25 cellular contexts compared by ENCODE assay signal in the genomic region with DNA sequence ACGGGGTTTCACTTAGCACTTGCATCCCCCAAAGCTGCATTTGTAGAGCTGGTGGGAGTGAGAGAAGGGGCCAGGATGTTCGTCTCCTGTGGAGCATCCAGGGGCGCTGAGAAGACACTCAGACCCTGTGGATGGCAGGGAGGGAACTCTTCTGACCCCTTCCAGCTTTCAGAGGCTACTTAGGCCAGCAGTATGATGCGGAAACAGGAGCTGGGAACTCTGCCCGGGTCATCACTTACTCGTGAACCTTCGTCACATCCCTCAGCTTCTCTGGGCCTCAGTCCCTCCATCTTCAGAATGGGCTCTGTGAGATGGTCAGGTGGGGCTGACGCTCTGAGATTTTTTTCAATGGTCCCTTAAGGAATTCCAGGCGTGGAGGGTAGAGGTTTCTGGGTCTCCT.
A peak's percentile ranks its signal among the peaks of the same experiment; 100 is the strongest.
DNase-seq lines count a peak whose midpoint lies in the region; ATAC-seq, FAIRE-seq and TF ChIP-seq lines count a peak whose summit lies in the region.
"Had no signal": no experiment of that assay in that cellular context is flagged by ENCODE, and none has a peak within 500 bp of the region (broad histone marks: within the 10 kb centered on the region; RNA-seq: fewer than 3 reads in every experiment).

No MANE protein-coding gene starts in this region.

- no peak overlapping the region for H4K91ac ChIP-seq in neuronal stem cell (ENCODE audit: low read depth, low read length, poor library complexity)

- H3K9ac ChIP-seq in HepG2 (ENCODE audit: insufficient read depth, low read depth, low read length) (no peak overlapping the region), neuronal stem cell (ENCODE audit: low read depth, low read length, poor library complexity) (no peak overlapping the region)
- H3K9ac ChIP-seq: BLaER1 treated with 17β-estradiol and CSF1 and Interleukin-3, amounts not matched to agents 10 nM and 100 nM had no signal

- H4K20me1 ChIP-seq in HepG2 (ENCODE audit: insufficient read depth, low read length), result no peaks in the 10 kb centered on the region; the same call in 1 of the 2 replicates

- in situ Hi-C loops in HepG2 (cut with HindIII; ENCODE audit: extremely low pct_ligation_motif_present, low pct_unique_long_range_greater_than_20kb), result no loop called here

- H3K14ac ChIP-seq in neuronal stem cell (ENCODE audit: low read length), result no peak overlapping the region

- CTCF ChIA-PET in HepG2 (lab: Yijun Ruan, JAX; ENCODE audit: low intra/inter-chr PET ratio, low total read pairs), result no interaction called here
- CTCF ChIA-PET in activated naive CD4-positive, alpha-beta T cell treated with anti-CD3 and anti-CD28 coated beads, Interleukin-2, amount 10 ng/mL, durations not matched to agents 7 days and 5 days (lab: Charles Lee), result no interaction called here

- no peaks in the 10 kb centered on the region for H3K79me1 ChIP-seq in neuronal stem cell (ENCODE audit: low read depth, low read length)

- H2AFZ ChIP-seq in HepG2 (ENCODE audit: low read length), result no peak overlapping the region
- H2AFZ ChIP-seq in neuronal stem cell (ENCODE audit: low read length), result no peak overlapping the region
- H2AFZ ChIP-seq: GM23338 had no signal

- H3K4ac ChIP-seq in neuronal stem cell (ENCODE audit: low read length), result no peak overlapping the region

- H3K27ac ChIP-seq in right lobe of liver (no peak overlapping the region), HepG2 (ENCODE audit: extremely low read length, insufficient read depth, low read length) (no peak overlapping the region), neuronal stem cell (replicated peaks; ENCODE audit: low read length) (no peak overlapping the region), spleen (no peak overlapping the region)
- H3K27ac ChIP-seq: A549; BLaER1 treated with 17β-estradiol and CSF1 and Interleukin-3, amounts not matched to agents 10 nM and 100 nM had no signal

- no peaks in the 10 kb centered on the region for H3K9me3 ChIP-seq in right lobe of liver
- H3K9me3 ChIP-seq in HepG2 (ENCODE audit: low read length), result no peaks in the 10 kb centered on the region
- peaks cover 0 to 4% of the 10 kb centered on the region in 2 donors for H3K9me3 ChIP-seq in neuronal stem cell (replicated peaks in 1 of 2; ENCODE audit: control insufficient read depth in 2 of 2, insufficient read depth in 1 of 2, low read depth in 1 of 2, low read length in 2 of 2)
- H3K9me3 ChIP-seq in spleen, result no peaks in the 10 kb centered on the region
- H3K9me3 ChIP-seq: A549; BE2C; BLaER1 treated with 17β-estradiol and CSF1 and Interleukin-3, amounts not matched to agents 10 nM and 100 nM had no signal

- no peaks in the 10 kb centered on the region for H3K36me3 ChIP-seq in right lobe of liver
- H3K36me3 ChIP-seq in HepG2 (replicated peaks in 1 of 2; ENCODE audit: control insufficient read depth in 1 of 2, insufficient read depth in 2 of 2, low read length in 2 of 2), result no peaks in the 10 kb centered on the region
- H3K36me3 ChIP-seq in neuronal stem cell (replicated peaks in 1 of 2; ENCODE audit: control insufficient read depth in 2 of 2, insufficient read depth in 2 of 2, low read length in 2 of 2), result no peaks in the 10 kb centered on the region
- no peaks in the 10 kb centered on the region for H3K36me3 ChIP-seq in spleen
- H3K36me3 ChIP-seq: BE2C; BLaER1 treated with 17β-estradiol and CSF1 and Interleukin-3, amounts not matched to agents 10 nM and 100 nM had no signal

- DNase-seq in right lobe of liver (peak in 2 of 3 donors; percentile 4 to 5), HepG2 (ENCODE audit: low spot score) (no peak), neuronal stem cell (ENCODE audit: low spot score) (no peak), spleen (peak; percentile 54), NCI-H2081 (lab: John Stamatoyannopoulos, UW) (no peak)
- no peak for DNase-seq in activated naive CD4-positive, alpha-beta T cell treated with anti-CD3 and anti-CD28 coated beads, Interleukin-2, amount 10 ng/mL, durations not matched to agents 7 days and 5 days
- DNase-seq: 8988T; ACHN; AML-193; BE2C; CD4-positive, alpha-beta T cell; DMS 273 treated with DMSO at 0.1 percent for 48 hours; DMS79; EL; GDM1; H9 had no signal

- H3K27me3 Mint-ChIP-seq in activated naive CD4-positive, alpha-beta T cell treated with anti-CD3 and anti-CD28 coated beads, Interleukin-2, amount 10 ng/mL, durations not matched to agents 7 days and 5 days, result no peaks in the 10 kb centered on the region
- H3K27me3 Mint-ChIP-seq: CD4-positive, alpha-beta T cell had no signal

- no peaks in the 10 kb centered on the region for H3K4me1 Mint-ChIP-seq in activated naive CD4-positive, alpha-beta T cell treated with anti-CD3 and anti-CD28 coated beads, Interleukin-2, amount 10 ng/mL, durations not matched to agents 7 days and 5 days
- H3K4me1 Mint-ChIP-seq: CD14-positive monocyte; CD8-positive, alpha-beta memory T cell; GM23338 had no signal

- no peak for ATAC-seq in right lobe of liver
- ATAC-seq in HepG2, result no peak
- ATAC-seq: A549, GM12878, GM23338, HCT116 had no signal

- POLR2A ChIA-PET in HepG2 (lab: Yijun Ruan, JAX), result no interaction called here

- no peak overlapping the region for H2BK120ac ChIP-seq in neuronal stem cell (ENCODE audit: low read depth, low read length)

- H3K79me2 ChIP-seq in HepG2 (ENCODE audit: insufficient read depth, low read length), result no peaks in the 10 kb centered on the region

- H3K23ac ChIP-seq in neuronal stem cell (ENCODE audit: low read depth, low read length, poor library complexity), result no peak overlapping the region

- H3K18ac ChIP-seq in neuronal stem cell (ENCODE audit: low read length), result no peak overlapping the region

- H3K4me3 ChIP-seq in right lobe of liver, result no peak overlapping the region
- no peak overlapping the region for H3K4me3 ChIP-seq in HepG2 (replicated peaks in 1 of 3; ENCODE audit: insufficient read depth in 1 of 3, low read depth in 2 of 3, low read length in 3 of 3)
- H3K4me3 ChIP-seq in neuronal stem cell (ENCODE audit: low read length in 2 of 2), result no peak overlapping the region
- no peak overlapping the region for H3K4me3 ChIP-seq in spleen
- H3K4me3 ChIP-seq: A549; BLaER1 treated with 17β-estradiol and CSF1 and Interleukin-3, amounts not matched to agents 10 nM and 100 nM; GM12878; GM23338 had no signal

- H4K8ac ChIP-seq in neuronal stem cell (ENCODE audit: low read depth, low read length), result no peak overlapping the region

- no peak for TF ChIP-seq EP300 in HepG2 (IDR thresholded peaks at IDR 0.05; ENCODE audit: low read depth in 2 of 2, low read length in 2 of 2)
- TF ChIP-seq EP300 in HepG2 (CRISPR knock-in tag; IDR thresholded peaks at IDR 0.05; ENCODE audit: borderline replicate concordance), result no peak

- H3K27me3 ChIP-seq in right lobe of liver (no peaks in the 10 kb centered on the region), HepG2 (ENCODE audit: control insufficient read depth in 1 of 2, insufficient read depth in 2 of 2, low read length in 2 of 2) (peaks cover 21 to 90% of the 10 kb centered on the region in 2 experiments), neuronal stem cell (ENCODE audit: control insufficient read depth in 3 of 3, insufficient read depth in 3 of 3, low read depth in 1 of 3, low read length in 3 of 3) (peaks cover 0 to 7% (median 0%) of the 10 kb centered on the region in 3 experiments), spleen (replicated peaks in 1 of 7) (peaks cover 0 to 7% (median 0%) of the 10 kb centered on the region in 7 donors)
- H3K27me3 ChIP-seq: BE2C; BLaER1 treated with 17β-estradiol and CSF1 and Interleukin-3, amounts not matched to agents 10 nM and 100 nM had no signal

- H3K4me2 ChIP-seq in HepG2 (ENCODE audit: low read depth, low read length), result no peak overlapping the region
- no peak overlapping the region for H3K4me2 ChIP-seq in neuronal stem cell (ENCODE audit: insufficient read depth, low read length, poor library complexity, severe bottlenecking)
- H3K4me2 ChIP-seq: A549, GM23338 had no signal

- H2BK12ac ChIP-seq in neuronal stem cell (ENCODE audit: low read length), result no peak overlapping the region

- H2BK15ac ChIP-seq in neuronal stem cell (ENCODE audit: low read length), result no peak overlapping the region

- FAIRE-seq in HepG2 (lab: Jason Lieb, UNC), result no peak
- FAIRE-seq: A549, D721Med, GM12878, GM19239 had no signal

- no peak for TF ChIP-seq CTCF in right lobe of liver (IDR thresholded peaks at IDR 0.05)
- TF ChIP-seq CTCF in HepG2 (CRISPR knock-in tag; IDR thresholded peaks at IDR 0.05), result no peak
- no peak for TF ChIP-seq CTCF in spleen (IDR thresholded peaks at IDR 0.05 in 8 of 11, conservative IDR thresholded peaks at IDR 0.05 in 3 of 11)

- intact Hi-C loops in right lobe of liver (cut with DNase I), result no loop called here
- intact Hi-C loops in HepG2 (cut with micrococcal nuclease; ENCODE audit: unreplicated experiment), result no loop called here
- intact Hi-C loops in spleen (cut with DNase I; ENCODE audit: low total_unique reads), result no loop called here

- no peak overlapping the region for H3K27ac Mint-ChIP-seq in activated naive CD4-positive, alpha-beta T cell treated with anti-CD3 and anti-CD28 coated beads, Interleukin-2, amount 10 ng/mL, durations not matched to agents 7 days and 5 days
- H3K27ac Mint-ChIP-seq: CD14-positive monocyte; CD4-positive, alpha-beta T cell; CD8-positive, alpha-beta memory T cell; GM23338; H9 had no signal

- TF ChIP-seq POLR2A in right lobe of liver (IDR thresholded peaks at IDR 0.05) (no peak), HepG2 (IDR thresholded peaks at IDR 0.05; ENCODE audit: insufficient read depth in 1 of 2, low read depth in 2 of 2, low read length in 2 of 2) (no peak), spleen (IDR thresholded peaks at IDR 0.05) (no peak)

- no peak overlapping the region for H2BK5ac ChIP-seq in neuronal stem cell (ENCODE audit: low read length)

- TF ChIP-seq RAD21 in HepG2 (CRISPR knock-in tag; IDR thresholded peaks at IDR 0.05), result no peak

- H3K9me3 Mint-ChIP-seq in activated naive CD4-positive, alpha-beta T cell treated with anti-CD3 and anti-CD28 coated beads, Interleukin-2, amount 10 ng/mL, durations not matched to agents 7 days and 5 days, result no peaks in the 10 kb centered on the region
- H3K9me3 Mint-ChIP-seq: CD4-positive, alpha-beta T cell; CD8-positive, alpha-beta memory T cell; GM23338; H9 had no signal

- H3K36me3 Mint-ChIP-seq in activated naive CD4-positive, alpha-beta T cell treated with anti-CD3 and anti-CD28 coated beads, Interleukin-2, amount 10 ng/mL, durations not matched to agents 7 days and 5 days, result no peaks in the 10 kb centered on the region
- H3K36me3 Mint-ChIP-seq: CD14-positive monocyte; CD8-positive, alpha-beta memory T cell had no signal

- no TSS peak for BruUV-seq in HepG2 (replicated peaks; lab: Mats Ljungman, UMichigan)

- peak overlapping the region; percentile 12 for H2AK5ac ChIP-seq in neuronal stem cell (ENCODE audit: low read depth, low read length)

- H3K4me3 Mint-ChIP-seq in activated naive CD4-positive, alpha-beta T cell treated with anti-CD3 and anti-CD28 coated beads, Interleukin-2, amount 10 ng/mL, durations not matched to agents 7 days and 5 days, result no peak overlapping the region
- H3K4me3 Mint-ChIP-seq: CD14-positive monocyte; CD4-positive, alpha-beta T cell; CD8-positive, alpha-beta memory T cell; GM23338; H9 had no signal

- H3K4me1 ChIP-seq in right lobe of liver (no peaks in the 10 kb centered on the region), HepG2 (ENCODE audit: insufficient read depth, low read length) (no peaks in the 10 kb centered on the region), neuronal stem cell (ENCODE audit: control insufficient read depth in 2 of 2, insufficient read depth in 1 of 2, low read depth in 1 of 2, low read length in 2 of 2) (peaks cover 0 to 4% of the 10 kb centered on the region in 2 donors), spleen (no peaks in the 10 kb centered on the region)
- H3K4me1 ChIP-seq: A549, BE2C had no signal

- 31% methylated on average over 3 of the region's 9 CpGs for WGBS in right lobe of liver (ENCODE audit: insufficient coverage, low coverage, low lambda C conversion rate, missing lambda C conversion rate)
- WGBS in HepG2 (ENCODE audit: low lambda C conversion rate), result 5% methylated on average over 9 of the region's 9 CpGs
- no CpG with 5 or more reads among the region's 9 CpGs for WGBS in neuronal stem cell (ENCODE audit: extremely low coverage in 2 of 2, insufficient read length in 2 of 2, insufficient replicate concordance in 1 of 2), 2 donors
- 71 to 84% (median 80%) methylated on average over 7 to 9 of the region's 9 CpGs for WGBS in spleen, 5 donors

Comparison
In these comparisons a context has a peak if more than half of its experiments do, and no peak if none do; other contexts are left out.
1. DNase-seq: peak in right lobe of liver (2 of 3) and spleen (single experiment); none in HepG2 (single experiment), neuronal stem cell (single experiment), activated naive CD4-positive, alpha-beta T cell treated with anti-CD3 and anti-CD28 coated beads, Interleukin-2, amount 10 ng/mL, durations not matched to agents 7 days and 5 days (single experiment) and NCI-H2081 (0 of 2).